In genomic region chr2:105256431-105257047, GRCh38 we compare ENCODE assay signal across 18 cellular contexts. TPM values are rescaled to one million over a fixed set of nuclear protein-coding genes. Genes with fewer than 3 reads are reported as not detected.
"Had no signal": no experiment of that assay in that cellular context is flagged by ENCODE, and none has a peak within 500 bp of the region (broad histone marks: within the 10 kb centered on the region; RNA-seq: fewer than 3 reads in every experiment).

No MANE protein-coding gene starts in this region.

- H3K4me1 Mint-ChIP-seq: activated CD4-positive, alpha-beta memory T cell treated with anti-CD3 and anti-CD28 coated beads, Interleukin-2, amount 10 ng/mL, durations not matched to agents 7 days and 5 days; neural progenitor cell; stimulated activated effector memory CD8-positive, alpha-beta T cell treated with anti-CD3 and anti-CD28 coated beads, Interleukin-12 subunit alpha, Interleukin-12 subunit beta, amount 100 ng/mL, for 72 hours had no signal

- H3K27ac ChIP-seq: heart left ventricle, neural progenitor cell, parathyroid adenoma, SJCRH30, skin epidermis, tibial nerve had no signal

- H2AFZ ChIP-seq: neural progenitor cell, parathyroid adenoma had no signal

- H3K36me3 ChIP-seq: heart left ventricle, neural progenitor cell, SJCRH30, tibial nerve had no signal

- H3K4me3 ChIP-seq: heart left ventricle, neural progenitor cell, SJCRH30, skin epidermis, tibial nerve had no signal

- H3K4me1 ChIP-seq: heart left ventricle, neural progenitor cell, parathyroid adenoma, tibial nerve had no signal

- H3K9ac ChIP-seq: neural progenitor cell, parathyroid adenoma had no signal

- H3K27ac Mint-ChIP-seq: activated CD4-positive, alpha-beta memory T cell treated with anti-CD3 and anti-CD28 coated beads, Interleukin-2, amount 10 ng/mL, durations not matched to agents 7 days and 5 days; activated T-helper 1 cell treated with anti-CD3 and anti-CD28 coated beads, Interleukin-12 subunit alpha, Interleukin-12 subunit beta, Interleukin-2, Interleukin-4 antibody, amounts not matched to agents 30 ng/mL and 10 ng/mL and 1 ng/mL, durations not matched to agents 14 hours and 24 hours and 36 hours; neural progenitor cell; stimulated activated effector memory CD8-positive, alpha-beta T cell treated with anti-CD3 and anti-CD28 coated beads, Interleukin-12 subunit alpha, Interleukin-12 subunit beta, amount 100 ng/mL, for 72 hours had no signal

- DNase-seq: activated CD4-positive, alpha-beta memory T cell treated with anti-CD3 and anti-CD28 coated beads, Interleukin-2, amount 10 ng/mL, durations not matched to agents 7 days and 5 days; activated CD4-positive, CD25-positive, alpha-beta regulatory T cell treated with anti-CD3 and anti-CD28 coated beads, Interleukin-2, amount 50 U/mL, for 72 hours; activated naive CD4-positive, alpha-beta T cell; central memory CD4-positive, alpha-beta T cell; heart left ventricle; left ventricle myocardium superior; SJCRH30 had no signal

- H3K9me3 Mint-ChIP-seq: activated CD4-positive, alpha-beta memory T cell treated with anti-CD3 and anti-CD28 coated beads, Interleukin-2, amount 10 ng/mL, durations not matched to agents 7 days and 5 days; activated T-helper 1 cell treated with anti-CD3 and anti-CD28 coated beads, Interleukin-12 subunit alpha, Interleukin-12 subunit beta, Interleukin-2, Interleukin-4 antibody, amounts not matched to agents 30 ng/mL and 10 ng/mL and 1 ng/mL, durations not matched to agents 14 hours and 24 hours and 36 hours; stimulated activated effector memory CD8-positive, alpha-beta T cell treated with anti-CD3 and anti-CD28 coated beads, Interleukin-12 subunit alpha, Interleukin-12 subunit beta, amount 100 ng/mL, for 72 hours had no signal

- FAIRE-seq: keratinocyte had no signal

- H3K79me2 ChIP-seq: parathyroid adenoma had no signal

- H3K4me2 ChIP-seq: neural progenitor cell had no signal

- H3K27me3 ChIP-seq: heart left ventricle, neural progenitor cell, SJCRH30, tibial nerve had no signal

- H3K27me3 Mint-ChIP-seq: activated CD4-positive, alpha-beta memory T cell treated with anti-CD3 and anti-CD28 coated beads, Interleukin-2, amount 10 ng/mL, durations not matched to agents 7 days and 5 days had no signal

- H3K4me3 Mint-ChIP-seq: activated CD4-positive, alpha-beta memory T cell treated with anti-CD3 and anti-CD28 coated beads, Interleukin-2, amount 10 ng/mL, durations not matched to agents 7 days and 5 days; activated T-helper 1 cell treated with anti-CD3 and anti-CD28 coated beads, Interleukin-12 subunit alpha, Interleukin-12 subunit beta, Interleukin-2, Interleukin-4 antibody, amounts not matched to agents 30 ng/mL and 10 ng/mL and 1 ng/mL, durations not matched to agents 14 hours and 24 hours and 36 hours; neural progenitor cell; stimulated activated effector memory CD8-positive, alpha-beta T cell treated with anti-CD3 and anti-CD28 coated beads, Interleukin-12 subunit alpha, Interleukin-12 subunit beta, amount 100 ng/mL, for 72 hours had no signal

- H3K36me3 Mint-ChIP-seq: neural progenitor cell had no signal

- H3K9me3 ChIP-seq: heart left ventricle, tibial nerve had no signal

RNA-seq across cellular contexts. Expression of gene GPR45, which starts 15.0 kb away (rescaled TPM):
- total RNA-seq: activated CD4-positive, alpha-beta memory T cell treated with anti-CD3 and anti-CD28 coated beads, Interleukin-2, amount 10 ng/mL, durations not matched to agents 7 days and 5 days; activated T-helper 1 cell treated with anti-CD3 and anti-CD28 coated beads, Interleukin-12 subunit alpha, Interleukin-12 subunit beta, Interleukin-2, Interleukin-4 antibody, amounts not matched to agents 30 ng/mL and 10 ng/mL and 1 ng/mL, durations not matched to agents 14 hours and 24 hours and 36 hours; heart left ventricle; left ventricle myocardium superior; myocyte; renal cortical epithelial cell; T-helper 2 cell treated with Interferon-gamma antibody and Interleukin-4, amounts not matched to agents 100 ng/mL and 5 ng/mL, for 36 hours; tibial nerve had no signal
- polyA plus RNA-seq: esophagus, heart left ventricle, keratinocyte had no signal
